ENCODE assay signal across 8 cellular contexts in genomic region chr14:20606190-20606901, GRCh38. TPM values are rescaled to one million over a fixed set of nuclear protein-coding genes. Genes with fewer than 3 reads are reported as not detected.
A peak's percentile ranks its signal among the peaks of the same experiment; 100 is the strongest.
DNase-seq lines count a peak whose midpoint lies in the region; ATAC-seq, FAIRE-seq and TF ChIP-seq lines count a peak whose summit lies in the region.

No MANE protein-coding gene starts in this region.

- peaks cover 28% of the 10 kb centered on the region for H3K4me1 ChIP-seq in OCI-LY3 (ENCODE audit: low read length)
- peaks cover 0 to 11% (median 6%) of the 10 kb centered on the region in 3 donors for H3K4me1 ChIP-seq in esophagus squamous epithelium

- no peaks in the 10 kb centered on the region for H4K20me1 ChIP-seq in OCI-LY3 (ENCODE audit: insufficient read depth, low read length)

- H3K9me3 ChIP-seq in OCI-LY3 (ENCODE audit: insufficient read depth, low read length): no peaks in the 10 kb centered on the region
- H3K9me3 ChIP-seq in esophagus squamous epithelium: no peaks in the 10 kb centered on the region

- intact Hi-C loops in esophagus squamous epithelium (cut with DNase I): loop anchor here (5.0 kb wide), 1 partner anchor 194 kb away; the partner anchor contains the start of gene TEP1

- no peak for ATAC-seq in HG02852 (IDR thresholded peaks at IDR 0.05; ENCODE audit: unreplicated experiment)

- TF ChIP-seq CTCF in OCI-LY3 (IDR thresholded peaks at IDR 0.05; ENCODE audit: low read depth, low read length) (peak; percentile 60), esophagus squamous epithelium (IDR thresholded peaks at IDR 0.05) (peak in 5 of 6 experiments; percentile 12 to 67 (median 38))

- H3K36me3 ChIP-seq in OCI-LY3 (replicated peaks; ENCODE audit: low read depth, low read length) (no peaks in the 10 kb centered on the region), esophagus squamous epithelium (no peaks in the 10 kb centered on the region)

- no peak overlapping the region for H3K9ac ChIP-seq in OCI-LY3 (ENCODE audit: low read length)

- H3K4me3 ChIP-seq in OCI-LY3 (ENCODE audit: low read length) (no peak overlapping the region), esophagus squamous epithelium (no peak overlapping the region)

- H3K4me2 ChIP-seq in OCI-LY3 (ENCODE audit: low read length): no peak overlapping the region

- WGBS in esophagus squamous epithelium, 2 donors: 21 to 100% methylated on average over 2 to 6 of the region's 8 CpGs

- FAIRE-seq in GM19239 (lab: Jason Lieb, UNC): no peak

- no peak overlapping the region for H2AFZ ChIP-seq in OCI-LY3 (ENCODE audit: low read depth, low read length)

- H3K27me3 ChIP-seq in OCI-LY3 (ENCODE audit: low read depth, low read length): peaks cover 5% of the 10 kb centered on the region; the same call in 1 of the 2 replicates
- H3K27me3 ChIP-seq in esophagus squamous epithelium: no peaks in the 10 kb centered on the region

- DNase-seq in NCI-H524 (lab: John Stamatoyannopoulos, UW) (peak; percentile 57 to 82), NCI-H524 treated with DMSO at 0.1 percent for 48 hours (lab: John Stamatoyannopoulos, UW) (no peak), esophagus squamous epithelium (lab: John Stamatoyannopoulos, UW) (no peak), superior temporal gyrus (ENCODE audit: extremely low spot score) (peak; percentile 28), GM19239 (ENCODE audit: insufficient read length, low spot score) (no peak)
- DNase-seq in activated CD4-positive, alpha-beta T cell treated with anti-CD3 and anti-CD28 coated beads for 1 hour: no peak

- H3K27ac ChIP-seq in OCI-LY3 (ENCODE audit: low read length) (no peak overlapping the region), esophagus squamous epithelium (no peak overlapping the region)

- no peak for TF ChIP-seq POLR2A in esophagus squamous epithelium (IDR thresholded peaks at IDR 0.05)

- no peaks in the 10 kb centered on the region for H3K79me2 ChIP-seq in OCI-LY3 (ENCODE audit: low read length)

RNA-seq across cellular contexts. Expression of gene RNASE12, which starts 15.2 kb away (rescaled TPM):
- total RNA-seq in esophagus squamous epithelium: not detected

RNA-seq across cellular contexts. Expression of gene RNASE11, which starts 18.5 kb away (rescaled TPM):
- not detected for total RNA-seq in esophagus squamous epithelium

RNA-seq across cellular contexts. Expression of gene OR6S1, which starts 35.1 kb away (rescaled TPM):
- total RNA-seq in esophagus squamous epithelium: not detected

RNA-seq across cellular contexts. Expression of gene RNASE9, which starts 45.5 kb away (rescaled TPM):
- not detected for total RNA-seq in esophagus squamous epithelium

Comparison
In these comparisons a context has a peak if more than half of its experiments do, and no peak if none do; other contexts are left out.
1. DNase-seq: peak in NCI-H524 (2 of 2) and superior temporal gyrus (single experiment); none in NCI-H524 treated with DMSO at 0.1 percent for 48 hours (single experiment), esophagus squamous epithelium (single experiment), activated CD4-positive, alpha-beta T cell treated with anti-CD3 and anti-CD28 coated beads for 1 hour (single experiment) and GM19239 (single experiment).